ENCODE assay signal across 9 cellular contexts in the genomic region with DNA sequence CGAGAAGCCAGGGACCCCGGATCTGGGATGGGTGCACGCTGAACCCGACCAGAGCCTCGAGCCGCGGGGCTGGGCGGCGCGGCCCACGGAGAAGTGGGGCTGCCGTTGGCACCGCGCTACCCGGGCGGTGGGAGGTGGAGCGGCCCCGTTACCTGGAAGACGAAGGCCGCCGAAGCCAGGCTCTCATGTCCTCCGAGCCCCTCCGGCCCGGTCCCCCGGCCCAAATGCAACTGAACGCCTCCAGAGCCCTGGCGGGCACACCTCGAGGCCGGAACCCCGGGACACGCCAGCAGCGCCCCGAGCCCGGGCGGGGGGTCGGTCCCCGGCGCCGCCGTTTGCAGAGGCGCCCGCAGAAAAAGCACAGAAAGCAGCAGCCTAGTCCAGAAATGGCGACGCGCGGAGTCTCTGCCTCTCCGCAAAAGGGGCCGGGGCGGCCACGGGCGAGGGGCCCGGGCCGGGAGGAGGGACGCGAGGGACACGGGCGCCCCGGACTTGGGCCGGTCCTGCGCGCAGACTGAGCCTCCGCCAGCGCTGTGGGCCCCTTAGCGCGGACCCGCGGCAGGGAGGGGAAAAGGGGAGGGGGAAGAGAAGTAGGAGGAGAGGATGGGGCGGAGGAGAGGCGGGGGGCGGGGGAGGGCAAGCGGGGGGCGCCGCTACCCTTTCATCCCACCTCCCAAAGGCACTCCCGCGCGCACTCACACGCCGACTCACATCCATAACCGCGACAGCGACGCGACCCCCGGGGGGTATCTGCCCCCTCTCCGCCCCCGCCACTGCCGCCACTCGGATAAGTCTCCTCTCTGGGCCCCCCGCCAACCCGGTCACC. TPM values are rescaled to one million over a fixed set of nuclear protein-coding genes. Genes with fewer than 3 reads are reported as not detected.
DNase-seq lines count a peak whose midpoint lies in the region; ATAC-seq and TF ChIP-seq lines count a peak whose summit lies in the region.
"Had no signal": no experiment of that assay in that cellular context is flagged by ENCODE, and none has a peak within 500 bp of the region (broad histone marks: within the 10 kb centered on the region; RNA-seq: fewer than 3 reads in every experiment).

No MANE protein-coding gene starts in this region.

- no peak for ATAC-seq in activated CD8-positive, alpha-beta T cell treated with anti-CD3 and anti-CD28 coated beads, Interleukin-2, amount 10 ng/mL, durations not matched to agents 7 days and 5 days
- no peak for ATAC-seq in HG03342 (IDR thresholded peaks at IDR 0.05; ENCODE audit: unreplicated experiment)

- H3K4me1 ChIP-seq in HUES64 (ENCODE audit: insufficient read depth, low read length) (peaks cover 32% of the 10 kb centered on the region), parathyroid adenoma (peaks cover 15% of the 10 kb centered on the region), vagina (peaks cover 29% of the 10 kb centered on the region)

- H3K9me3 Mint-ChIP-seq in activated CD8-positive, alpha-beta T cell treated with anti-CD3 and anti-CD28 coated beads, Interleukin-2, amount 10 ng/mL, durations not matched to agents 7 days and 5 days (ENCODE audit: insufficient read depth) = no peaks in the 10 kb centered on the region

- POLR2A ChIA-PET in AG04450 (lab: Yijun Ruan, JAX) = no interaction called here
- POLR2A ChIA-PET in activated CD8-positive, alpha-beta T cell treated with anti-CD3 and anti-CD28 coated beads, Interleukin-2, amount 10 ng/mL, durations not matched to agents 7 days and 5 days (lab: Charles Lee) = interaction anchor here (0.6 to 1.0 kb wide), 2 partner anchors 295 to 1514 kb away, joined by 4 read pairs; no protein-coding TSS in a partner anchor

- H3K36me3 ChIP-seq in HUES64 (ENCODE audit: insufficient read depth, low read length) (peaks cover 17% of the 10 kb centered on the region), parathyroid adenoma (ENCODE audit: control insufficient read depth, insufficient read depth, low read length) (no peaks in the 10 kb centered on the region), vagina (no peaks in the 10 kb centered on the region)

- intact Hi-C loops in vagina (cut with DNase I) = loop anchor here (5.0 kb wide), 2 partner anchors 98 to 182 kb away; no protein-coding TSS in a partner anchor

- no peaks in the 10 kb centered on the region for H3K79me2 ChIP-seq in parathyroid adenoma

- H3K9me3 ChIP-seq in AG04450 (ENCODE audit: control insufficient read depth, insufficient read depth, low read length) = no peaks in the 10 kb centered on the region; the same call in 1 of the 2 replicates
- no peaks in the 10 kb centered on the region for H3K9me3 ChIP-seq in HUES64 (ENCODE audit: insufficient read depth, low read depth, low read length)
- no peaks in the 10 kb centered on the region for H3K9me3 ChIP-seq in parathyroid adenoma (ENCODE audit: control insufficient read depth, low read length)
- no peaks in the 10 kb centered on the region for H3K9me3 ChIP-seq in vagina

- no peak for DNase-seq in AG04450 (ENCODE audit: low read depth, low spot score)
- no peak for DNase-seq in activated CD8-positive, alpha-beta T cell treated with anti-CD3 and anti-CD28 coated beads, Interleukin-2, amount 10 ng/mL, durations not matched to agents 7 days and 5 days
- DNase-seq in foreskin fibroblast = peak in 1 of 2 donors; percentile 25
- DNase-seq in vagina (ENCODE audit: extremely low spot score in 2 of 2) = no peak
- DNase-seq in cortex of kidney (lab: John Stamatoyannopoulos, UW) = no peak

- H3K4me3 ChIP-seq in AG04450 (ENCODE audit: low read depth, low read length) (peak overlapping the region; percentile 67), HUES64 (ENCODE audit: low read length) (peak overlapping the region; percentile 82), foreskin fibroblast (ENCODE audit: low read depth in 1 of 2, low read length in 2 of 2) (peak overlapping the region; percentile 63 to 76), parathyroid adenoma (ENCODE audit: low read depth, low read length) (peak overlapping the region; percentile 81), vagina (peak overlapping the region in 1 of 2 donors; percentile 96)

- H3K27me3 Mint-ChIP-seq in activated CD8-positive, alpha-beta T cell treated with anti-CD3 and anti-CD28 coated beads, Interleukin-2, amount 10 ng/mL, durations not matched to agents 7 days and 5 days (ENCODE audit: low read depth) = peaks cover 6% of the 10 kb centered on the region

- TF ChIP-seq POLR2A in vagina (IDR thresholded peaks at IDR 0.05) = peak in 1 of 2 donors; percentile 9

- no peak for TF ChIP-seq CTCF in AG04450 (IDR thresholded peaks at IDR 0.05; ENCODE audit: low read depth, low read length)
- TF ChIP-seq CTCF in foreskin fibroblast (IDR thresholded peaks at IDR 0.05; ENCODE audit: low read depth, low read length) = no peak
- TF ChIP-seq CTCF in parathyroid adenoma (IDR thresholded peaks at IDR 0.05) = no peak
- TF ChIP-seq CTCF in vagina (IDR thresholded peaks at IDR 0.05) = no peak

- H2AFZ ChIP-seq in parathyroid adenoma = peak overlapping the region; percentile 79

- no peaks in the 10 kb centered on the region for H3K36me3 Mint-ChIP-seq in activated CD8-positive, alpha-beta T cell treated with anti-CD3 and anti-CD28 coated beads, Interleukin-2, amount 10 ng/mL, durations not matched to agents 7 days and 5 days (ENCODE audit: low read depth)

- no peak overlapping the region for H3K27ac Mint-ChIP-seq in activated CD8-positive, alpha-beta T cell treated with anti-CD3 and anti-CD28 coated beads, Interleukin-2, amount 10 ng/mL, durations not matched to agents 7 days and 5 days

- peak overlapping the region; percentile 91 for H3K4me2 ChIP-seq in parathyroid adenoma (ENCODE audit: low read length)

- H3K4me3 Mint-ChIP-seq in activated CD8-positive, alpha-beta T cell treated with anti-CD3 and anti-CD28 coated beads, Interleukin-2, amount 10 ng/mL, durations not matched to agents 7 days and 5 days = peak overlapping the region; percentile 38

- H3K27ac ChIP-seq in AG04450 (ENCODE audit: low read depth, low read length) (no peak overlapping the region), HUES64 (ENCODE audit: low read depth, low read length) (peak overlapping the region; percentile 98), parathyroid adenoma (no peak overlapping the region), vagina (no peak overlapping the region)
- H3K27ac ChIP-seq: epithelial cell of prostate had no signal

- H3K27me3 ChIP-seq in AG04450 (ENCODE audit: control insufficient read depth, insufficient read depth, low read length) = peaks cover 11% of the 10 kb centered on the region
- H3K27me3 ChIP-seq in HUES64 (ENCODE audit: insufficient read depth, low read length) = no peaks in the 10 kb centered on the region
- no peaks in the 10 kb centered on the region for H3K27me3 ChIP-seq in parathyroid adenoma (ENCODE audit: control insufficient read depth, insufficient read depth, low read length)
- H3K27me3 ChIP-seq in vagina = no peaks in the 10 kb centered on the region

- peaks cover 25% of the 10 kb centered on the region for H3K4me1 Mint-ChIP-seq in activated CD8-positive, alpha-beta T cell treated with anti-CD3 and anti-CD28 coated beads, Interleukin-2, amount 10 ng/mL, durations not matched to agents 7 days and 5 days (ENCODE audit: low read depth)

- CTCF ChIA-PET in AG04450 (lab: Charles Lee) = interaction anchor here (0.8 kb wide), 1 partner anchor 329 kb away, joined by 3 read pairs; no protein-coding TSS in a partner anchor
- CTCF ChIA-PET in activated CD8-positive, alpha-beta T cell treated with anti-CD3 and anti-CD28 coated beads, Interleukin-2, amount 10 ng/mL, durations not matched to agents 7 days and 5 days (lab: Charles Lee) = interaction anchor here (4.7 kb wide), 1 partner anchor 266 kb away, joined by 41 read pairs; no protein-coding TSS in a partner anchor

- H3K9ac ChIP-seq in HUES64 (ENCODE audit: low read depth, low read length) = peak overlapping the region; percentile 73
- no peak overlapping the region for H3K9ac ChIP-seq in parathyroid adenoma

- WGBS in HUES64 = under 1% methylated on average over 80 of the region's 90 CpGs

RNA-seq across cellular contexts. Expression of gene AXIN2, which starts 1.4 kb away (rescaled TPM):
- 2.4 and 2.8 TPM in 2 replicates for polyA plus RNA-seq in AG04450 (2011; rRNA removed)
- 3.5 and 3.8 TPM in 2 replicates for polyA minus RNA-seq in AG04450 (2011; rRNA and poly(A)+ RNA removed)
- 30.5 TPM for polyA plus RNA-seq in HUES64 (2013, experiment 1 of 2)
- 35.8 TPM for polyA plus RNA-seq in HUES64 (2013, experiment 2 of 2)
- total RNA-seq in activated CD8-positive, alpha-beta T cell treated with anti-CD3 and anti-CD28 coated beads, Interleukin-2, amount 10 ng/mL, durations not matched to agents 7 days and 5 days = 1 to 10 TPM; 4.7 to 5.3 TPM
- total RNA-seq in vagina = 17.9 TPM
